Comparison of ENCODE assay signal across 1 cellular context in genomic region chr17:18182978-18183333, GRCh38.
TF ChIP-seq lines count a peak whose summit lies in the region.

No MANE protein-coding gene starts in this region.

TF ChIP-seq in HepG2, 621 proteins besides CTCF, POLR2A, EP300 and RAD21 (continued from another document and continues in another):
- TF ChIP-seq CENPX (CRISPR knock-in tag; IDR thresholded peaks at IDR 0.05) (no peak), ZBTB26 (CRISPR knock-in tag; IDR thresholded peaks at IDR 0.05; ENCODE audit: borderline replicate concordance) (no peak; the same call in 1 of the 2 replicates), SNAPC2 (CRISPR knock-in tag; IDR thresholded peaks at IDR 0.05) (peak; percentile 71), MAFG (CRISPR knock-in tag; IDR thresholded peaks at IDR 0.05) (no peak), RXRB (CRISPR knock-in tag; IDR thresholded peaks at IDR 0.05; ENCODE audit: borderline replicate concordance) (0 out of 2 replicates have a peak, but pooled peaks have one; percentile 10), GMEB1 (CRISPR knock-in tag; IDR thresholded peaks at IDR 0.05; ENCODE audit: borderline replicate concordance) (peak; percentile 95), ETV6 (CRISPR knock-in tag; conservative IDR thresholded peaks at IDR 0.05) (no peak), ISL2 (CRISPR knock-in tag; IDR thresholded peaks at IDR 0.05) (peak; percentile 58; the same call in 1 of the 2 replicates), ZNF501 (CRISPR knock-in tag; IDR thresholded peaks at IDR 0.05) (peak; percentile 95), ZBTB37 (CRISPR knock-in tag; IDR thresholded peaks at IDR 0.05) (no peak), HNF4G (IDR thresholded peaks at IDR 0.05; ENCODE audit: borderline replicate concordance, low read depth, low read length) (no peak), HNF4G (CRISPR knock-in tag; IDR thresholded peaks at IDR 0.05; ENCODE audit: borderline replicate concordance, low read depth) (no peak), NR3C1 (CRISPR knock-in tag; IDR thresholded peaks at IDR 0.05) (no peak), ZNF800 (CRISPR knock-in tag; IDR thresholded peaks at IDR 0.05) (peak; percentile 74; the same call in 1 of the 2 replicates), ZNF609 (CRISPR knock-in tag; IDR thresholded peaks at IDR 0.05; ENCODE audit: borderline replicate concordance) (no peak), ISX (CRISPR knock-in tag; conservative IDR thresholded peaks at IDR 0.05) (0 out of 2 replicates have a peak, but pooled peaks have one; percentile 49), NR2F2 (IDR thresholded peaks at IDR 0.05; ENCODE audit: borderline replicate concordance, low read depth) (no peak), ZNF138 (CRISPR knock-in tag; IDR thresholded peaks at IDR 0.05; ENCODE audit: low read depth) (no peak), CCAR2 (optimal IDR thresholded peaks at IDR 0.05; ENCODE audit: low read depth, low read length) (no peak), NFE2L2 (IDR thresholded peaks at IDR 0.05; ENCODE audit: low read length) (no peak), PBX3 (CRISPR knock-in tag; IDR thresholded peaks at IDR 0.05; ENCODE audit: borderline replicate concordance) (no peak), ZNF441 (CRISPR knock-in tag; IDR thresholded peaks at IDR 0.05; ENCODE audit: borderline replicate concordance) (no peak; the same call in 1 of the 2 replicates), HNRNPL (IDR thresholded peaks at IDR 0.05; ENCODE audit: low read depth, low read length) (0 out of 2 replicates have a peak, but pooled peaks have one; percentile 7), THRA (CRISPR knock-in tag; IDR thresholded peaks at IDR 0.05; ENCODE audit: borderline replicate concordance) (no peak), ZBTB42 (CRISPR knock-in tag; IDR thresholded peaks at IDR 0.05) (0 out of 2 replicates have a peak, but pooled peaks have one; percentile 59), GMEB2 (CRISPR knock-in tag; IDR thresholded peaks at IDR 0.05; ENCODE audit: low read depth) (peak; percentile 88), TSC22D2 (CRISPR knock-in tag; IDR thresholded peaks at IDR 0.05; ENCODE audit: borderline replicate concordance) (0 out of 2 replicates have a peak, but pooled peaks have one; percentile 47), ZNF878 (CRISPR knock-in tag; IDR thresholded peaks at IDR 0.05) (no peak), ARNTL (CRISPR knock-in tag; IDR thresholded peaks at IDR 0.05) (no peak), ZNF569 (CRISPR knock-in tag; IDR thresholded peaks at IDR 0.05; ENCODE audit: borderline replicate concordance) (peak; percentile 53; the same call in 1 of the 2 replicates), CREM (IDR thresholded peaks at IDR 0.05) (no peak), CREM (CRISPR knock-in tag; IDR thresholded peaks at IDR 0.05) (no peak), IRF2 (CRISPR knock-in tag; IDR thresholded peaks at IDR 0.05) (peak; percentile 36; the same call in 1 of the 2 replicates), ZNF296 (CRISPR knock-in tag; conservative IDR thresholded peaks at IDR 0.05) (no peak), ATF4 (CRISPR knock-in tag; IDR thresholded peaks at IDR 0.05) (no peak; a peak in 1 of 4 replicates), SIN3B (IDR thresholded peaks at IDR 0.05; ENCODE audit: low read length) (no peak), KLF13 (CRISPR knock-in tag; IDR thresholded peaks at IDR 0.05) (no peak), ZSCAN29 (CRISPR knock-in tag; conservative IDR thresholded peaks at IDR 0.05) (no peak), ELF1 (CRISPR knock-in tag; IDR thresholded peaks at IDR 0.05) (no peak), HOXA7 (CRISPR knock-in tag; IDR thresholded peaks at IDR 0.05) (no peak), TEAD2 (CRISPR knock-in tag; IDR thresholded peaks at IDR 0.05) (no peak), GATAD2A (CRISPR knock-in tag; IDR thresholded peaks at IDR 0.05) (no peak; the same call in 1 of the 2 replicates), TRIM22 (IDR thresholded peaks at IDR 0.05) (no peak), ZNF143 (CRISPR knock-in tag; IDR thresholded peaks at IDR 0.05) (0 out of 2 replicates have a peak, but pooled peaks have one; percentile 32), ZNF790 (CRISPR knock-in tag; IDR thresholded peaks at IDR 0.05; ENCODE audit: borderline replicate concordance) (no peak), ZNF891 (CRISPR knock-in tag; IDR thresholded peaks at IDR 0.05) (peak; percentile 32; the same call in 1 of the 2 replicates), KDM5A (IDR thresholded peaks at IDR 0.05; ENCODE audit: borderline replicate concordance, low read length) (peak; percentile 87; the same call in 1 of the 2 replicates), SRSF4 (IDR thresholded peaks at IDR 0.05; ENCODE audit: low read depth, low read length, poor library complexity, severe bottlenecking) (no peak)
